1 cellular context compared by ENCODE assay signal in genomic region chr2:126664639-126665038, GRCh38.
TF ChIP-seq lines count a peak whose summit lies in the region.

No MANE protein-coding gene starts in this region.

TF ChIP-seq in HepG2, 621 proteins besides CTCF, POLR2A, EP300 and RAD21:
- TF ChIP-seq IRF2 (CRISPR knock-in tag; IDR thresholded peaks at IDR 0.05) (no peak), ZNF407 (CRISPR knock-in tag; IDR thresholded peaks at IDR 0.05; ENCODE audit: not compliant biosample characterization) (no peak), ZNF44 (CRISPR knock-in tag; IDR thresholded peaks at IDR 0.05) (no peak), SAP130 (CRISPR knock-in tag; IDR thresholded peaks at IDR 0.05; ENCODE audit: low read depth) (no peak), ZFYVE20 (CRISPR knock-in tag; IDR thresholded peaks at IDR 0.05; ENCODE audit: borderline replicate concordance, low read depth) (no peak), ZNF136 (CRISPR knock-in tag; IDR thresholded peaks at IDR 0.05; ENCODE audit: low read depth) (no peak)
